Comparison of ENCODE assay signal across 1 cellular context in genomic region chr22:46444390-46444854, GRCh38.
TF ChIP-seq lines count a peak whose summit lies in the region.

No MANE protein-coding gene starts in this region.

TF ChIP-seq in HepG2, 621 proteins besides CTCF, POLR2A, EP300 and RAD21 (continued from another document):
- TF ChIP-seq FOXP4 (CRISPR knock-in tag; IDR thresholded peaks at IDR 0.05) (0 out of 2 replicates have a peak, but pooled peaks have one; percentile 13), RERE (CRISPR knock-in tag; IDR thresholded peaks at IDR 0.05; ENCODE audit: low read depth) (no peak), TFE3 (CRISPR knock-in tag; IDR thresholded peaks at IDR 0.05) (0 out of 2 replicates have a peak, but pooled peaks have one; percentile 6), ZNF615 (CRISPR knock-in tag; IDR thresholded peaks at IDR 0.05; ENCODE audit: borderline replicate concordance) (no peak), RNF2 (conservative IDR thresholded peaks at IDR 0.05; ENCODE audit: low read depth) (0 out of 2 replicates have a peak, but pooled peaks have one; percentile 41), ZNF230 (CRISPR knock-in tag; IDR thresholded peaks at IDR 0.05) (no peak), ZNF414 (CRISPR knock-in tag; IDR thresholded peaks at IDR 0.05) (no peak), POLR2G (IDR thresholded peaks at IDR 0.05; ENCODE audit: low read depth, low read length) (no peak), ZNF12 (CRISPR knock-in tag; IDR thresholded peaks at IDR 0.05) (peak; percentile 100), FOXM1 (CRISPR knock-in tag; IDR thresholded peaks at IDR 0.05) (no peak), ELF3 (CRISPR knock-in tag; IDR thresholded peaks at IDR 0.05) (peak; percentile 48; the same call in 1 of the 2 replicates), NR1H2 (CRISPR knock-in tag; IDR thresholded peaks at IDR 0.05; ENCODE audit: borderline replicate concordance, low read depth) (no peak), PRDM10 (CRISPR knock-in tag; IDR thresholded peaks at IDR 0.05; ENCODE audit: low read depth) (no peak), ZFP62 (CRISPR knock-in tag; IDR thresholded peaks at IDR 0.05) (no peak), SOX6 (IDR thresholded peaks at IDR 0.05) (no peak), SOX6 (CRISPR knock-in tag; IDR thresholded peaks at IDR 0.05) (peak; percentile 80)
